In the genomic region with DNA sequence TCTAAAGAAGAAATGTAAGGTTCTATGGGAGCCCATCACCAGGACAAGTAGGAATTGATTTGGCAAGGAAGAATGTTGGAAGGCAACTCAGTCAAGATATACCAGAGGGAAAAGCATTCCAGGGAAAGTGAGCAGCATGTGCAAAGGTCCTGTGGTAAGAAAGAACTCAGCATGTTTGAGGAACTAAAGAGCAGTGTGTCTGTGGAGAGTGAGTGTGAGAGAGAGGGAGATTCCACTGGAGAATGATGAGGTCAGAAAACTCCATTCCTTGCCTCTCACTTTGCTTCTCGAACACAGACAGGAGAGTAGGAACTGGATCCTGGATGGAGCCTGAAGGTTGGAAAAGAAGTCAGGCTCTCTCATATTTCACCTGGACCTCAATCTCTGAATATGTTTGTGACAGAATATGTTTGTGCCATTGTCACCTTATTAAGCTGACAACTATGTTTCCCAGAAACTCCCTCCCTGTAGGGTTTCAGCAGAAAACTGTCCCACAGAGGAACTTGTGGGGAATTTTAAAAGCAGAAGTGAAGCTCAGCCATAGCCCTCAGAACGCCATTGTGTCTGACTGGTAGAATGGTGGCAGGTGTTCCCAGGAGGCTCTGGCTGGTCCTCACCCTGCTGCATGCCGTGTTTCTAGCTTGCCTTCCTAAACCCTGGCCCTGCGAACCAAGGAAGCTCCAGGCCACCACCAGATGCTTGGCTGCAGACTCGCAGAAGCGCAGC, we compare ENCODE assay signal across 19 cellular contexts.
DNase-seq lines count a peak whose midpoint lies in the region; ATAC-seq, FAIRE-seq and TF ChIP-seq lines count a peak whose summit lies in the region.
"Had no signal": no experiment of that assay in that cellular context is flagged by ENCODE, and none has a peak within 500 bp of the region (broad histone marks: within the 10 kb centered on the region; RNA-seq: fewer than 3 reads in every experiment).

No MANE protein-coding gene starts in this region.

- H3K27ac ChIP-seq in K562 (ENCODE audit: extremely low read depth, low read depth, low read length) (no peak overlapping the region), suprapubic skin (no peak overlapping the region)
- H3K27ac ChIP-seq: BLaER1 had no signal

- H2AFZ ChIP-seq in K562 (ENCODE audit: low read depth, low read length) = no peak overlapping the region

- H3K9me3 Mint-ChIP-seq in stimulated activated naive B cell treated with anti-CD40 and anti-IgM and Interleukin-4, amounts not matched to agents 10 μg/mL and 1 μg/mL and 100 μg/mL, for 72 hours = peaks cover 10 to 14% of the 10 kb centered on the region in 2 donors
- H3K9me3 Mint-ChIP-seq in mesothelial cell of epicardium = peaks cover 3% of the 10 kb centered on the region

- TF ChIP-seq EP300 in K562 (IDR thresholded peaks at IDR 0.05; ENCODE audit: low read length) (no peak), suprapubic skin (IDR thresholded peaks at IDR 0.05) (no peak)

- H3K9ac ChIP-seq in K562 (ENCODE audit: insufficient read depth in 1 of 2, low read depth in 2 of 2, low read length in 2 of 2) = no peak overlapping the region
- H3K9ac ChIP-seq: BLaER1 had no signal

- H3K9me3 ChIP-seq in K562 (replicated peaks; ENCODE audit: control insufficient read depth, insufficient read depth, low read depth, low read length) (no peaks in the 10 kb centered on the region), suprapubic skin (no peaks in the 10 kb centered on the region)
- H3K9me3 ChIP-seq: BLaER1 had no signal

- H3K27ac Mint-ChIP-seq in stimulated activated naive B cell treated with anti-CD40 and anti-IgM and Interleukin-4, amounts not matched to agents 10 μg/mL and 1 μg/mL and 100 μg/mL, for 72 hours = no peak overlapping the region
- H3K27ac Mint-ChIP-seq in mesothelial cell of epicardium = no peak overlapping the region
- H3K27ac Mint-ChIP-seq: CD14-positive monocyte; CD4-positive, alpha-beta memory T cell had no signal

- peaks cover 5 to 7% of the 10 kb centered on the region in 2 donors for H3K4me1 Mint-ChIP-seq in stimulated activated naive B cell treated with anti-CD40 and anti-IgM and Interleukin-4, amounts not matched to agents 10 μg/mL and 1 μg/mL and 100 μg/mL, for 72 hours
- peaks cover 4% of the 10 kb centered on the region for H3K4me1 Mint-ChIP-seq in mesothelial cell of epicardium
- H3K4me1 Mint-ChIP-seq: CD14-positive monocyte; CD4-positive, alpha-beta memory T cell had no signal

- intact Hi-C loops in K562 (cut with micrococcal nuclease) = no loop called here

- no peak overlapping the region for H3K4me2 ChIP-seq in K562 (ENCODE audit: insufficient read depth, low read length)
- H3K4me2 ChIP-seq: BLaER1 had no signal

- H3K4me3 ChIP-seq in K562 (no peak overlapping the region), suprapubic skin (no peak overlapping the region)
- H3K4me3 ChIP-seq: BLaER1 had no signal

- CTCF ChIA-PET in K562 (lab: Yijun Ruan, JAX; ENCODE audit: low intra/inter-chr PET ratio) = no interaction called here

- no peak for TF ChIP-seq CTCF in K562 (IDR thresholded peaks at IDR 0.05 in 2 of 3, conservative IDR thresholded peaks at IDR 0.05 in 1 of 3; ENCODE audit: insufficient read depth in 2 of 3, low read depth in 1 of 3, low read length in 3 of 3)
- TF ChIP-seq CTCF in suprapubic skin (IDR thresholded peaks at IDR 0.05) = no peak
- TF ChIP-seq CTCF in mesothelial cell of epicardium (IDR thresholded peaks at IDR 0.05; ENCODE audit: unreplicated experiment) = no peak

- 34% methylated on average over 6 of the region's 6 CpGs for WGBS in K562 (ENCODE audit: insufficient coverage, low coverage, missing lambda C conversion rate)
- 80% methylated on average over 6 of the region's 6 CpGs for WGBS in suprapubic skin

- H3K36me3 ChIP-seq in K562 (ENCODE audit: control insufficient read depth, insufficient read depth, low read length) (no peaks in the 10 kb centered on the region), suprapubic skin (no peaks in the 10 kb centered on the region)
- H3K36me3 ChIP-seq: BLaER1 had no signal

- H4K20me1 ChIP-seq in K562 (replicated peaks; ENCODE audit: control insufficient read depth, insufficient read depth, low read length) = no peaks in the 10 kb centered on the region
- H4K20me1 ChIP-seq: BLaER1 had no signal

- peak; percentile 15 for DNase-seq in NOMO-1 treated with DMSO at 0.1 percent for 48 hours (lab: John Stamatoyannopoulos, UW; ENCODE audit: unreplicated experiment)
- DNase-seq in NOMO-1 (lab: John Stamatoyannopoulos, UW; ENCODE audit: unreplicated experiment in 2 of 2) = no peak
- no peak for DNase-seq in K562 (ENCODE audit: extremely low read depth in 1 of 4, low spot score in 3 of 4)
- peak; percentile 7 for DNase-seq in stimulated activated naive B cell treated with anti-CD40 and anti-IgM and Interleukin-4, amounts not matched to agents 10 μg/mL and 1 μg/mL and 100 μg/mL, for 72 hours
- no peak for DNase-seq in suprapubic skin (ENCODE audit: low spot score in 2 of 2)
- DNase-seq in mesothelial cell of epicardium (ENCODE audit: low spot score in 2 of 2, unreplicated experiment in 2 of 2) = no peak
- DNase-seq: 8988T; CD4-positive, alpha-beta memory T cell; DMS153; DMS79; GDM1; GOT3; H7; IMR-90 had no signal

- no peaks in the 10 kb centered on the region for H3K9me1 ChIP-seq in K562 (ENCODE audit: control insufficient read depth, insufficient read depth, low read length)

- H3K27me3 Mint-ChIP-seq in stimulated activated naive B cell treated with anti-CD40 and anti-IgM and Interleukin-4, amounts not matched to agents 10 μg/mL and 1 μg/mL and 100 μg/mL, for 72 hours = peaks cover 0 to 10% of the 10 kb centered on the region in 2 donors
- peaks cover 8% of the 10 kb centered on the region for H3K27me3 Mint-ChIP-seq in mesothelial cell of epicardium (ENCODE audit: low read depth)

- TF ChIP-seq RAD21 in K562 (CRISPR knock-in tag; conservative IDR thresholded peaks at IDR 0.05 in 1 of 2, IDR thresholded peaks at IDR 0.05 in 1 of 2) = no peak

- ATAC-seq in K562 (no peak), GM18511 (IDR thresholded peaks at IDR 0.05; ENCODE audit: unreplicated experiment) (no peak)
- ATAC-seq in stimulated activated naive B cell treated with anti-CD40 and anti-IgM and Interleukin-4, amounts not matched to agents 10 μg/mL and 1 μg/mL and 100 μg/mL, for 72 hours (replicated peaks) = peak; percentile 88 to 96
- ATAC-seq: HCT116 had no signal

- no peaks in the 10 kb centered on the region for H3K27me3 ChIP-seq in K562 (ENCODE audit: control insufficient read depth in 2 of 2, insufficient read depth in 2 of 2, low read length in 2 of 2)
- peaks cover 1% of the 10 kb centered on the region for H3K27me3 ChIP-seq in suprapubic skin
- H3K27me3 ChIP-seq: BLaER1 had no signal

- POLR2A ChIA-PET in K562 (lab: Yijun Ruan, JAX) = no interaction called here

- BruUV-seq in K562 (replicated peaks; lab: Mats Ljungman, UMichigan) = no TSS peak

- no peak for FAIRE-seq in K562 (lab: Jason Lieb, UNC)
- FAIRE-seq: HTR-8/SVneo had no signal

- H3K4me1 ChIP-seq in K562 (replicated peaks in 1 of 2; ENCODE audit: control insufficient read depth in 2 of 2, insufficient read depth in 2 of 2, low read length in 2 of 2) (no peaks in the 10 kb centered on the region), suprapubic skin (no peaks in the 10 kb centered on the region)
- H3K4me1 ChIP-seq: BLaER1 had no signal

- no peaks in the 10 kb centered on the region for H3K36me3 Mint-ChIP-seq in stimulated activated naive B cell treated with anti-CD40 and anti-IgM and Interleukin-4, amounts not matched to agents 10 μg/mL and 1 μg/mL and 100 μg/mL, for 72 hours
- no peaks in the 10 kb centered on the region for H3K36me3 Mint-ChIP-seq in mesothelial cell of epicardium
- H3K36me3 Mint-ChIP-seq: CD14-positive monocyte; CD4-positive, alpha-beta memory T cell had no signal

- in situ Hi-C loops in K562 (cut with MboI) = no loop called here

- no peak for TF ChIP-seq POLR2A in K562 (conservative IDR thresholded peaks at IDR 0.05)
- no peak for TF ChIP-seq POLR2A in suprapubic skin (IDR thresholded peaks at IDR 0.05)

- H3K4me3 Mint-ChIP-seq in stimulated activated naive B cell treated with anti-CD40 and anti-IgM and Interleukin-4, amounts not matched to agents 10 μg/mL and 1 μg/mL and 100 μg/mL, for 72 hours = no peak overlapping the region
- H3K4me3 Mint-ChIP-seq in mesothelial cell of epicardium = no peak overlapping the region
- H3K4me3 Mint-ChIP-seq: CD14-positive monocyte; CD4-positive, alpha-beta memory T cell had no signal

- no peaks in the 10 kb centered on the region for H3K79me2 ChIP-seq in K562 (ENCODE audit: control insufficient read depth, insufficient read depth, low read length)

TF ChIP-seq in K562, 482 proteins besides CTCF, POLR2A, EP300 and RAD21:
- TF ChIP-seq RBM25 (IDR thresholded peaks at IDR 0.05; ENCODE audit: low read depth, low read length, severe bottlenecking) (peak; percentile 67), SMAD3 (CRISPR knock-in tag; conservative IDR thresholded peaks at IDR 0.05) (no peak)

Comparison
In these comparisons a context has a peak if more than half of its experiments do, and no peak if none do; other contexts are left out.
1. DNase-seq: peak in NOMO-1 treated with DMSO at 0.1 percent for 48 hours (single experiment) and stimulated activated naive B cell treated with anti-CD40 and anti-IgM and Interleukin-4, amounts not matched to agents 10 μg/mL and 1 μg/mL and 100 μg/mL, for 72 hours (single experiment); none in NOMO-1 (0 of 2), K562 (0 of 4), suprapubic skin (0 of 2) and mesothelial cell of epicardium (0 of 2).
2. ATAC-seq: peak in stimulated activated naive B cell treated with anti-CD40 and anti-IgM and Interleukin-4, amounts not matched to agents 10 μg/mL and 1 μg/mL and 100 μg/mL, for 72 hours (2 of 2); none in K562 (single experiment) and GM18511 (single experiment).